In the genomic region with DNA sequence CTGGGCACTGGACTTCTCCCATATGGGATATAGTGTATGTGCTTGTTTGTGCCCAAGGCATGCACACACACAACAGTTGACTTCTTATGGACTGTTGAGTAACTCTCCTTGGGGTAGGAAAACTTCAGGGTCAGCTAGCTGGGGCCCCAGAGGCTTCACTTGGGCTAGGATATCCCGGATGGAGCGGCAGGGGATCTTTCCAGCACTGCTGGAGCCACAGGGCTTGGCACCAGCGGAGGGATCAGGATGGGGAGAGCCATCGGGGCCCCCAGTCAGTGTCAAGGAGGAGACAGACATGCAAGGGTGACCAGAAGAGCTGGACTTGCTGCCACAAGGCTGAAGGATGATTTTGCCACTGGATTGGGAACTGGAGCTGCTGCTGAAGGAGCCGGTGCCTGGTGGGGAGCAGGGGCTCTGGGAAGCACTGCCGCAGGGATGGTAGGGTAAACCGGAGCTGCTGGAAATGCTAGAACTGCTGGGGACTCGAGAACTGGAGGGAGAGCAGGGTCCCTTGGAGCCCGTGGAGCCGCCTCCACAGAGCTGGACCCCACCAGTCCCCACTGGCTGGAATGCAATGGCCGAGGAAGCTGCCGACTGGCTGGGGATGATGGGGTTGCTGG, we compare ENCODE assay signal across 32 cellular contexts. TPM values are rescaled to one million over a fixed set of nuclear protein-coding genes. Genes with fewer than 3 reads are reported as not detected.
DNase-seq lines count a peak whose midpoint lies in the region; ATAC-seq and TF ChIP-seq lines count a peak whose summit lies in the region.
"Had no signal": no experiment of that assay in that cellular context is flagged by ENCODE, and none has a peak within 500 bp of the region (broad histone marks: within the 10 kb centered on the region; RNA-seq: fewer than 3 reads in every experiment).

No MANE protein-coding gene starts in this region.

- H3K27ac ChIP-seq in RWPE1 (peak overlapping the region; percentile 46), foreskin keratinocyte (peak overlapping the region; percentile 96), spleen (peak overlapping the region in 2 of 8 donors; percentile 38 to 57)
- H3K27ac ChIP-seq: BLaER1 treated with 17β-estradiol and CSF1 and Interleukin-3, amounts not matched to agents 10 nM and 100 nM; body of pancreas; neural progenitor cell had no signal

- POLR2A ChIA-PET in RWPE1 (lab: Yijun Ruan, JAX; ENCODE audit: low non-redundant PET): no interaction called here

- no peak overlapping the region for H3K4me3 ChIP-seq in spleen
- H3K4me3 ChIP-seq: BLaER1 treated with 17β-estradiol and CSF1 and Interleukin-3, amounts not matched to agents 10 nM and 100 nM; body of pancreas; GM12878; lung; neural progenitor cell; prostate gland had no signal

- peaks cover 9% of the 10 kb centered on the region for H3K4me1 ChIP-seq in foreskin keratinocyte
- H3K4me1 ChIP-seq in spleen: peaks cover 0 to 22% (median 0%) of the 10 kb centered on the region in 6 donors

- no peaks in the 10 kb centered on the region for H3K36me3 ChIP-seq in spleen
- H3K36me3 ChIP-seq: BLaER1 treated with 17β-estradiol and CSF1 and Interleukin-3, amounts not matched to agents 10 nM and 100 nM; gastrocnemius medialis; neural progenitor cell; prostate gland had no signal

- no peak for TF ChIP-seq POLR2A in spleen (IDR thresholded peaks at IDR 0.05)

- no peak for TF ChIP-seq CTCF in RWPE1 (conservative IDR thresholded peaks at IDR 0.05; ENCODE audit: low read depth)
- no peak for TF ChIP-seq CTCF in foreskin keratinocyte (conservative IDR thresholded peaks at IDR 0.05)
- no peak for TF ChIP-seq CTCF in spleen (IDR thresholded peaks at IDR 0.05 in 8 of 11, conservative IDR thresholded peaks at IDR 0.05 in 3 of 11)

- DNase-seq in D341Med (ENCODE audit: low spot score) (peak; percentile 18), RWPE1 (ENCODE audit: low spot score) (no peak), foreskin keratinocyte (no peak), spleen (peak; percentile 57), SKM-1 (lab: John Stamatoyannopoulos, UW; ENCODE audit: unreplicated experiment) (no peak), 8988T (no peak)
- DNase-seq: activated CD4-positive, alpha-beta memory T cell treated with anti-CD3 and anti-CD28 coated beads, Interleukin-2, amount 10 ng/mL, durations not matched to agents 7 days and 5 days; activated effector memory CD4-positive, alpha-beta T cell treated with Interleukin-2 at 50 U/mL for 16 hours; activated T-cell treated with anti-CD3 and anti-CD28 coated beads for 4 hours; body of pancreas; Caco-2; effector CD8-positive, alpha-beta T cell; HCEC 1CT; NCI-H1092 treated with DMSO at 0.1 percent for 48 hours; NCI-H2029 treated with DMSO at 0.1 percent for 48 hours; NCI-H226; stimulated activated CD4-positive, alpha-beta T cell treated with anti-CD3 and anti-CD28 coated beads, Interleukin-1b, Interleukin-23, amount 100 ng/mL, for 48 hours; T-helper 1 cell had no signal

- intact Hi-C loops in spleen (cut with DNase I; ENCODE audit: low total_unique reads): no loop called here

- H3K27me3 ChIP-seq in foreskin keratinocyte: no peaks in the 10 kb centered on the region
- H3K27me3 ChIP-seq in spleen (replicated peaks in 1 of 7): peaks cover 0 to 33% (median 0%) of the 10 kb centered on the region in 7 donors
- H3K27me3 ChIP-seq: BLaER1 treated with 17β-estradiol and CSF1 and Interleukin-3, amounts not matched to agents 10 nM and 100 nM; body of pancreas; gastrocnemius medialis; neural progenitor cell had no signal

- no peak for ATAC-seq in foreskin keratinocyte
- no peak for ATAC-seq in HG02852 (IDR thresholded peaks at IDR 0.05; ENCODE audit: unreplicated experiment)
- ATAC-seq in GM19023 (IDR thresholded peaks at IDR 0.05; ENCODE audit: unreplicated experiment): no peak
- ATAC-seq: activated CD4-positive, CD25-positive, alpha-beta regulatory T cell treated with anti-CD3 and anti-CD28 coated beads, Interleukin-2, amount 50 U/mL, for 24 hours; body of pancreas; esophagus mucosa had no signal

- CTCF ChIA-PET in RWPE1 (lab: Yijun Ruan, JAX): interaction anchor here (0.6 to 0.7 kb wide), 2 partner anchors 22 to 200 kb away, joined by 4 to 6 read pairs; no protein-coding TSS in a partner anchor

- no peaks in the 10 kb centered on the region for H3K9me3 ChIP-seq in spleen
- H3K9me3 ChIP-seq: BLaER1 treated with 17β-estradiol and CSF1 and Interleukin-3, amounts not matched to agents 10 nM and 100 nM; body of pancreas; Caco-2; gastrocnemius medialis; prostate gland had no signal

- 85 to 96% (median 94%) methylated on average over 12 of the region's 12 CpGs for WGBS in spleen, 5 donors

RNA-seq across cellular contexts. Expression of a gene that starts 1.5 kb away (rescaled TPM):
- total RNA-seq in foreskin keratinocyte (7.4 and 10.5 TPM in 2 replicates), spleen (1 to 10 TPM in 2 of 7 donors, under 1 TPM in 2, not detected in 3; 0.76 to 3.4 (median 1.1) TPM)
- polyA plus RNA-seq in foreskin keratinocyte (12.5 and 19.7 TPM in 2 replicates), spleen (under 1 TPM; 0.11 to 0.70 (median 0.21) TPM)
- total RNA-seq: activated CD4-positive, alpha-beta memory T cell treated with anti-CD3 and anti-CD28 coated beads, Interleukin-2, amount 10 ng/mL, durations not matched to agents 7 days and 5 days; gastrocnemius medialis; GM12878; OCI-LY7; temporal lobe had no signal

RNA-seq across cellular contexts. Expression of a gene that starts 3.7 kb away (rescaled TPM):
- total RNA-seq in foreskin keratinocyte (0.11 and 0.68 TPM in 2 replicates), spleen (not detected)
- polyA plus RNA-seq in foreskin keratinocyte (0.16 and 0.78 TPM in 2 replicates), spleen (not detected)
- total RNA-seq: activated CD4-positive, alpha-beta memory T cell treated with anti-CD3 and anti-CD28 coated beads, Interleukin-2, amount 10 ng/mL, durations not matched to agents 7 days and 5 days; body of pancreas; Caco-2; esophagus mucosa; gastrocnemius medialis; GM12878; lung; OCI-LY7; temporal lobe had no signal
- polyA plus RNA-seq: AG04450, GM12878, lung had no signal

RNA-seq across cellular contexts. Expression of a gene that starts 4.2 kb away (rescaled TPM):
- total RNA-seq in foreskin keratinocyte: 0.88 and 1.3 TPM in 2 replicates
- 0.86 and 1.4 TPM in 2 replicates for polyA plus RNA-seq in foreskin keratinocyte
- not detected for total RNA-seq in spleen
- polyA plus RNA-seq in spleen: not detected
- total RNA-seq: activated CD4-positive, alpha-beta memory T cell treated with anti-CD3 and anti-CD28 coated beads, Interleukin-2, amount 10 ng/mL, durations not matched to agents 7 days and 5 days; body of pancreas; Caco-2; gastrocnemius medialis; GM12878; kidney epithelial cell; OCI-LY7; temporal lobe had no signal
- polyA plus RNA-seq: AG04450 had no signal

RNA-seq across cellular contexts. Expression of a gene that starts 22.8 kb away (rescaled TPM):
- total RNA-seq in foreskin keratinocyte (not detected in 2 replicates), spleen (not detected)
- polyA plus RNA-seq in foreskin keratinocyte (not detected in 2 replicates), spleen (not detected)
- total RNA-seq: activated CD4-positive, alpha-beta memory T cell treated with anti-CD3 and anti-CD28 coated beads, Interleukin-2, amount 10 ng/mL, durations not matched to agents 7 days and 5 days; body of pancreas; Caco-2; gastrocnemius medialis; GM12878; kidney epithelial cell; lung; OCI-LY7; prostate gland; temporal lobe had no signal
- polyA plus RNA-seq: AG04450, GM12878, lung had no signal

RNA-seq across cellular contexts. Expression of a gene that starts 41.6 kb away (rescaled TPM):
- total RNA-seq in foreskin keratinocyte: 18.4 and 21.8 TPM in 2 replicates
- polyA plus RNA-seq in foreskin keratinocyte: 16.7 and 18.5 TPM in 2 replicates
- 10 to 100 TPM in 6 of 7 donors, 1 to 10 TPM in 1; 7.7 to 22.5 (median 17.8) TPM for total RNA-seq in spleen
- 10 to 100 TPM; 11.1 to 15.2 (median 11.7) TPM for polyA plus RNA-seq in spleen

Comparison
In these comparisons a context has a peak if more than half of its experiments do, and no peak if none do; other contexts are left out.
1. DNase-seq: peak in D341Med (single experiment) and spleen (single experiment); none in RWPE1 (single experiment), foreskin keratinocyte (0 of 2), SKM-1 (single experiment) and 8988T (single experiment).